ENCODE assay signal across 8 cellular contexts in the genomic region with DNA sequence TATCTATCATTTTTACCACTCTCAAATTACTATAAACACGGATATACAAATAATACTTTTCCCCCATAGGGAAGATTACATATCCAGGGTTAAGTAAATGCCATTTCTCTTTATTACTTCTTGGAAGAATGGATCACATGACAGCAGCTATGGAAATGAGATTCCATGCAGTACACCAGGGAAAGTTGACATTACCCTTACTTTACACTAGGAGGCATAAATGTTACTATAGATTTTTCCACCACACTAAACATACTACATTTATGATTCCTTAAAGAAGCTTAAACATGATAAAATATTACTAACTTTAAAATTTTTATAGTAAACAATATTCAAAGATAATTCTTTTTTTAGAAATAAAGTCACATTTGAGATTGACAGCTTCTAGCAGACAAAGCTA.
A peak's percentile ranks its signal among the peaks of the same experiment; 100 is the strongest.
DNase-seq lines count a peak whose midpoint lies in the region; ATAC-seq and TF ChIP-seq lines count a peak whose summit lies in the region.

No MANE protein-coding gene starts in this region.

- peaks cover 0 to 10% (median 6%) of the 10 kb centered on the region in 5 experiments for H3K9me3 Mint-ChIP-seq in brain
- peaks cover 16% of the 10 kb centered on the region for H3K9me3 Mint-ChIP-seq in neural crest cell
- no peaks in the 10 kb centered on the region for H3K9me3 Mint-ChIP-seq in T-helper 2 cell treated with Interferon-gamma antibody and Interleukin-4, amounts not matched to agents 5 μg/mL and 100 μg/mL, for 36 hours
- peaks cover 0 to 5% of the 10 kb centered on the region in 2 donors for H3K9me3 Mint-ChIP-seq in stimulated activated naive CD8-positive, alpha-beta T cell treated with anti-CD3 and anti-CD28 coated beads, Interleukin-15, amount 100 ng/mL, for 72 hours

- H3K36me3 Mint-ChIP-seq in brain (peaks cover 11% of the 10 kb centered on the region), neural crest cell (ENCODE audit: low read depth) (no peaks in the 10 kb centered on the region)
- H3K36me3 Mint-ChIP-seq in T-helper 2 cell treated with Interferon-gamma antibody and Interleukin-4, amounts not matched to agents 5 μg/mL and 100 μg/mL, for 36 hours (ENCODE audit: low read depth) = no peaks in the 10 kb centered on the region

- no peak overlapping the region for H3K4me3 Mint-ChIP-seq in brain
- H3K4me3 Mint-ChIP-seq in neural crest cell = no peak overlapping the region
- H3K4me3 Mint-ChIP-seq in T-helper 2 cell treated with Interferon-gamma antibody and Interleukin-4, amounts not matched to agents 5 μg/mL and 100 μg/mL, for 36 hours = no peak overlapping the region
- no peak overlapping the region for H3K4me3 Mint-ChIP-seq in stimulated activated naive CD8-positive, alpha-beta T cell treated with anti-CD3 and anti-CD28 coated beads, Interleukin-15, amount 100 ng/mL, for 72 hours

- no peaks in the 10 kb centered on the region for H3K27me3 Mint-ChIP-seq in brain
- no peaks in the 10 kb centered on the region for H3K27me3 Mint-ChIP-seq in neural crest cell (ENCODE audit: low read depth)
- no peaks in the 10 kb centered on the region for H3K27me3 Mint-ChIP-seq in T-helper 2 cell treated with Interferon-gamma antibody and Interleukin-4, amounts not matched to agents 5 μg/mL and 100 μg/mL, for 36 hours (ENCODE audit: low read depth)
- no peaks in the 10 kb centered on the region for H3K27me3 Mint-ChIP-seq in stimulated activated naive CD8-positive, alpha-beta T cell treated with anti-CD3 and anti-CD28 coated beads, Interleukin-15, amount 100 ng/mL, for 72 hours

- no peak for DNase-seq in neural crest cell (ENCODE audit: low read depth, low spot score)
- no peak for DNase-seq in T-helper 2 cell treated with Interferon-gamma antibody and Interleukin-4, amounts not matched to agents 5 μg/mL and 100 μg/mL, for 36 hours (ENCODE audit: low spot score)
- DNase-seq in stimulated activated naive CD8-positive, alpha-beta T cell treated with anti-CD3 and anti-CD28 coated beads, Interleukin-15, amount 100 ng/mL, for 72 hours = no peak
- DNase-seq in amygdala (lab: John Stamatoyannopoulos, UW) = no peak

- ATAC-seq in GM18511 (IDR thresholded peaks at IDR 0.05; ENCODE audit: unreplicated experiment) = peak; percentile 71
- no peak for ATAC-seq in HG03469 (IDR thresholded peaks at IDR 0.05; ENCODE audit: unreplicated experiment)
- no peak for ATAC-seq in stimulated activated naive CD8-positive, alpha-beta T cell treated with anti-CD3 and anti-CD28 coated beads, Interleukin-15, amount 100 ng/mL, for 72 hours

- TF ChIP-seq EP300 in Ishikawa (IDR thresholded peaks at IDR 0.05; ENCODE audit: borderline replicate concordance) = no peak

- H3K4me1 Mint-ChIP-seq in brain (no peaks in the 10 kb centered on the region), neural crest cell (no peaks in the 10 kb centered on the region)
- no peaks in the 10 kb centered on the region for H3K4me1 Mint-ChIP-seq in T-helper 2 cell treated with Interferon-gamma antibody and Interleukin-4, amounts not matched to agents 5 μg/mL and 100 μg/mL, for 36 hours (ENCODE audit: low read depth)
- no peaks in the 10 kb centered on the region for H3K4me1 Mint-ChIP-seq in stimulated activated naive CD8-positive, alpha-beta T cell treated with anti-CD3 and anti-CD28 coated beads, Interleukin-15, amount 100 ng/mL, for 72 hours

- peak; percentile 50 for TF ChIP-seq RAD21 in Ishikawa (IDR thresholded peaks at IDR 0.05; ENCODE audit: low read depth)

- H3K27ac Mint-ChIP-seq in brain (no peak overlapping the region), neural crest cell (ENCODE audit: unreplicated experiment) (no peak overlapping the region)
- H3K27ac Mint-ChIP-seq in T-helper 2 cell treated with Interferon-gamma antibody and Interleukin-4, amounts not matched to agents 5 μg/mL and 100 μg/mL, for 36 hours = no peak overlapping the region
- no peak overlapping the region for H3K27ac Mint-ChIP-seq in stimulated activated naive CD8-positive, alpha-beta T cell treated with anti-CD3 and anti-CD28 coated beads, Interleukin-15, amount 100 ng/mL, for 72 hours

- peak; percentile 43 to 64 for TF ChIP-seq CTCF in brain (conservative IDR thresholded peaks at IDR 0.05)
- TF ChIP-seq CTCF in neural crest cell (conservative IDR thresholded peaks at IDR 0.05) = peak; percentile 69

TF ChIP-seq in Ishikawa, 13 proteins besides CTCF, POLR2A, EP300 and RAD21:
- TF ChIP-seq CEBPB (IDR thresholded peaks at IDR 0.05) = no peak
- peak; percentile 76 for TF ChIP-seq USF1 (IDR thresholded peaks at IDR 0.05)
